Comparison of ENCODE assay signal across 8 cellular contexts in genomic region chr2:11775384-11775783, GRCh38. TPM values are rescaled to one million over a fixed set of nuclear protein-coding genes. Genes with fewer than 3 reads are reported as not detected.
DNase-seq lines count a peak whose midpoint lies in the region; ATAC-seq and TF ChIP-seq lines count a peak whose summit lies in the region.

No MANE protein-coding gene starts in this region.

- peaks cover 7 to 73% (median 31%) of the 10 kb centered on the region in 3 donors for H3K36me3 Mint-ChIP-seq in naive thymus-derived CD8-positive, alpha-beta T cell
- H3K36me3 Mint-ChIP-seq in H9 (ENCODE audit: insufficient read depth in 1 of 3, low read depth in 3 of 3) = peaks cover 16 to 33% (median 21%) of the 10 kb centered on the region in 3 experiments; a peak in 6 of 7 replicates

- H3K4me2 ChIP-seq in PC-9 (no peak overlapping the region), H9 (ENCODE audit: insufficient read depth, insufficient read length, low read length) (no peak overlapping the region)

- H3K9ac ChIP-seq in H9 (ENCODE audit: extremely low read depth, insufficient read length, low read length) = no peak overlapping the region

- no peak overlapping the region for H2AK5ac ChIP-seq in H9 (ENCODE audit: insufficient read length, low read length)

- TF ChIP-seq CTCF in PC-9 (conservative IDR thresholded peaks at IDR 0.05) (no peak), H9 (conservative IDR thresholded peaks at IDR 0.05) (no peak)

- H3K18ac ChIP-seq in H9 (ENCODE audit: insufficient read length, low read depth, low read length) = no peak overlapping the region

- no peak overlapping the region for H2BK12ac ChIP-seq in H9 (ENCODE audit: insufficient read length, low read depth, low read length)

- peak overlapping the region; percentile 47 to 83 (median 76) for H3K4me3 Mint-ChIP-seq in naive thymus-derived CD8-positive, alpha-beta T cell
- H3K4me3 Mint-ChIP-seq in H9 = no peak overlapping the region

- peaks cover 7% of the 10 kb centered on the region; the same call in 1 of the 2 replicates for H3K4me1 ChIP-seq in PC-9 (replicated peaks; ENCODE audit: insufficient read depth)
- H3K4me1 ChIP-seq in H9 (ENCODE audit: insufficient read depth, low read length) = no peaks in the 10 kb centered on the region

- H2BK15ac ChIP-seq in H9 (ENCODE audit: low read depth, low read length) = no peak overlapping the region

- H3K4me3 ChIP-seq in PC-9 = no peak overlapping the region

- no peak overlapping the region for H4K91ac ChIP-seq in H9 (ENCODE audit: insufficient read length, low read depth, low read length)

- no peak overlapping the region for H2AFZ ChIP-seq in PC-9
- no peak overlapping the region for H2AFZ ChIP-seq in H9 (ENCODE audit: low read length)

- H3K23ac ChIP-seq in H9 (ENCODE audit: insufficient read length, low read depth, low read length) = no peak overlapping the region

- H3K23me2 ChIP-seq in H9 (ENCODE audit: insufficient read length, low read depth, low read length, poor library complexity, severe bottlenecking) = no peaks in the 10 kb centered on the region

- peaks cover 45% of the 10 kb centered on the region for H3F3A ChIP-seq in PC-9 (ENCODE audit: insufficient read depth, low read depth)

- H3K79me1 ChIP-seq in H9 (ENCODE audit: insufficient read depth, low read depth, low read length, poor library complexity, severe bottlenecking) = no peaks in the 10 kb centered on the region

- H3K27ac Mint-ChIP-seq in naive thymus-derived CD8-positive, alpha-beta T cell = peak overlapping the region; percentile 73 to 97 (median 94)
- no peak overlapping the region for H3K27ac Mint-ChIP-seq in H9

- H3K79me2 ChIP-seq in PC-9 (ENCODE audit: low read depth) (no peaks in the 10 kb centered on the region), H9 (ENCODE audit: insufficient read depth, low read length) (no peaks in the 10 kb centered on the region)

- no peak overlapping the region for H2BK20ac ChIP-seq in H9 (ENCODE audit: low read depth, low read length, poor library complexity, severe bottlenecking)

- CTCF ChIA-PET in PC-9 (lab: Charles Lee) = interaction anchor here (0.6 kb wide), 1 partner anchor 22 kb away, joined by 3 read pairs; no protein-coding TSS in a partner anchor

- no peaks in the 10 kb centered on the region for H3K27me3 Mint-ChIP-seq in naive thymus-derived CD8-positive, alpha-beta T cell
- no peaks in the 10 kb centered on the region; the same call in 1 of the 2 replicates for H3K27me3 Mint-ChIP-seq in H9 (ENCODE audit: low read depth)

- no peaks in the 10 kb centered on the region for H3K9me3 Mint-ChIP-seq in naive thymus-derived CD8-positive, alpha-beta T cell
- peaks cover 0 to 4% of the 10 kb centered on the region in 2 experiments; a peak in 1 of 5 replicates for H3K9me3 Mint-ChIP-seq in H9

- H4K8ac ChIP-seq in H9 (replicated peaks; ENCODE audit: insufficient read length, low read depth, low read length) = no peak overlapping the region

- BruUV-seq in PC-9 (replicated peaks; lab: Mats Ljungman, UMichigan) = no TSS peak

- H3K9me2 ChIP-seq in PC-9 (ENCODE audit: insufficient read depth) = no peaks in the 10 kb centered on the region

- H3K14ac ChIP-seq in H9 (ENCODE audit: insufficient read depth, low read length) = no peak overlapping the region

- H4K5ac ChIP-seq in H9 (ENCODE audit: insufficient read length, low read depth, low read length) = no peak overlapping the region

- intact Hi-C loops in PC-9 (cut with micrococcal nuclease; ENCODE audit: unreplicated experiment) = loop anchor here (5.0 kb wide), 2 partner anchors 173 to 193 kb away; no protein-coding TSS in a partner anchor

- POLR2A ChIA-PET in PC-9 (lab: Charles Lee; ENCODE audit: unreplicated experiment) = interaction anchor here (0.6 kb wide), 1 partner anchor 41 kb away, joined by 4 read pairs; no protein-coding TSS in a partner anchor
- POLR2A ChIA-PET in naive thymus-derived CD8-positive, alpha-beta T cell (lab: Charles Lee) = interaction anchor here (1.5 kb wide), 1 partner anchor 31 kb away, joined by 4 read pairs; no protein-coding TSS in a partner anchor

- H3K4ac ChIP-seq in H9 (ENCODE audit: low read depth, low read length) = no peak overlapping the region

- H4K20me1 ChIP-seq in PC-9 (ENCODE audit: insufficient read depth) (no peaks in the 10 kb centered on the region), H9 (ENCODE audit: control insufficient read depth, insufficient read depth, insufficient read length) (no peaks in the 10 kb centered on the region)

- H3K27me3 ChIP-seq in PC-9 (ENCODE audit: insufficient read depth, low read depth) = no peaks in the 10 kb centered on the region
- no peaks in the 10 kb centered on the region for H3K27me3 ChIP-seq in H9 (ENCODE audit: insufficient read depth, low read length)

- no peak overlapping the region for H2BK120ac ChIP-seq in H9 (ENCODE audit: low read depth, low read length, poor library complexity, severe bottlenecking)

- peak overlapping the region; percentile 10; the same call in 1 of the 2 replicates for H3K27ac ChIP-seq in PC-9
- no peak overlapping the region for H3K27ac ChIP-seq in H9 (ENCODE audit: insufficient read length, low read depth, low read length)

- H3K4me1 Mint-ChIP-seq in naive thymus-derived CD8-positive, alpha-beta T cell = peaks cover 15 to 44% (median 40%) of the 10 kb centered on the region in 4 donors
- peaks cover 6 to 7% of the 10 kb centered on the region in 2 experiments; a peak in 3 of 4 replicates for H3K4me1 Mint-ChIP-seq in H9

- no peaks in the 10 kb centered on the region for H3K9me3 ChIP-seq in PC-9 (ENCODE audit: insufficient read depth, low read depth)
- H3K9me3 ChIP-seq in H9 (ENCODE audit: control insufficient read depth, low read depth, low read length) = no peaks in the 10 kb centered on the region

- no peak overlapping the region for H2BK5ac ChIP-seq in H9 (ENCODE audit: insufficient read length, low read length)

- ATAC-seq in HG02623 (IDR thresholded peaks at IDR 0.05; ENCODE audit: unreplicated experiment) = peak; percentile 64
- peak; percentile 64 to 72 for ATAC-seq in naive thymus-derived CD8-positive, alpha-beta T cell

- H3K36me3 ChIP-seq in PC-9 (ENCODE audit: low read depth) = peaks cover 30% of the 10 kb centered on the region

- no peak overlapping the region for H3T11ph ChIP-seq in H9 (ENCODE audit: low read length)

- DNase-seq in NOMO-1 treated with DMSO at 0.1 percent for 48 hours (lab: John Stamatoyannopoulos, UW; ENCODE audit: unreplicated experiment) (peak; percentile 51), NOMO-1 treated with dmso at 0.1 percent for 144 hours (lab: John Stamatoyannopoulos, UW; ENCODE audit: unreplicated experiment) (no peak), PC-9 (no peak), NCI-H226 (no peak), H9 (no peak)
- peak in 3 of 10 donors; percentile 42 to 58 (median 51) for DNase-seq in naive thymus-derived CD8-positive, alpha-beta T cell
- no peak for DNase-seq in stimulated activated CD4-positive, alpha-beta T cell treated with anti-CD3 and anti-CD28 coated beads, Interleukin-4, amount 100 ng/mL, for 24 hours

- H3K56ac ChIP-seq in H9 (ENCODE audit: insufficient read length, low read depth, low read length) = no peak overlapping the region

- no CpG with 5 or more reads among the region's 4 CpGs for WGBS in H9 (ENCODE audit: extremely low coverage, insufficient read length, low lambda C conversion rate)

RNA-seq across cellular contexts. Expression of gene LPIN1, which starts 29.0 kb away (rescaled TPM):
- 24.1 and 43.1 TPM in 2 replicates for total RNA-seq in PC-9 (2021)
- 10 to 100 TPM; 76.1 to 82.4 TPM for total RNA-seq in naive thymus-derived CD8-positive, alpha-beta T cell
- polyA plus RNA-seq in naive thymus-derived CD8-positive, alpha-beta T cell = 10 to 100 TPM; 15.7 to 27.5 (median 19.9) TPM
- 3.6 and 4.4 TPM in 2 replicates for total RNA-seq in H9 (2021)

Comparison
In these comparisons a context has a peak if more than half of its experiments do, and no peak if none do; other contexts are left out.
1. H3K27ac Mint-ChIP-seq: peak in naive thymus-derived CD8-positive, alpha-beta T cell (10 of 10); none in H9 (0 of 3).
2. H3K4me3 Mint-ChIP-seq: peak in naive thymus-derived CD8-positive, alpha-beta T cell (10 of 10); none in H9 (0 of 2).